ENCODE assay signal across 1 cellular context in genomic region chr6:46899636-46900035, GRCh38.
TF ChIP-seq lines count a peak whose summit lies in the region.

No MANE protein-coding gene starts in this region.

TF ChIP-seq in WTC11, 78 proteins besides CTCF, POLR2A, EP300 and RAD21 (continued from another document):
- TF ChIP-seq, protein P1, sequence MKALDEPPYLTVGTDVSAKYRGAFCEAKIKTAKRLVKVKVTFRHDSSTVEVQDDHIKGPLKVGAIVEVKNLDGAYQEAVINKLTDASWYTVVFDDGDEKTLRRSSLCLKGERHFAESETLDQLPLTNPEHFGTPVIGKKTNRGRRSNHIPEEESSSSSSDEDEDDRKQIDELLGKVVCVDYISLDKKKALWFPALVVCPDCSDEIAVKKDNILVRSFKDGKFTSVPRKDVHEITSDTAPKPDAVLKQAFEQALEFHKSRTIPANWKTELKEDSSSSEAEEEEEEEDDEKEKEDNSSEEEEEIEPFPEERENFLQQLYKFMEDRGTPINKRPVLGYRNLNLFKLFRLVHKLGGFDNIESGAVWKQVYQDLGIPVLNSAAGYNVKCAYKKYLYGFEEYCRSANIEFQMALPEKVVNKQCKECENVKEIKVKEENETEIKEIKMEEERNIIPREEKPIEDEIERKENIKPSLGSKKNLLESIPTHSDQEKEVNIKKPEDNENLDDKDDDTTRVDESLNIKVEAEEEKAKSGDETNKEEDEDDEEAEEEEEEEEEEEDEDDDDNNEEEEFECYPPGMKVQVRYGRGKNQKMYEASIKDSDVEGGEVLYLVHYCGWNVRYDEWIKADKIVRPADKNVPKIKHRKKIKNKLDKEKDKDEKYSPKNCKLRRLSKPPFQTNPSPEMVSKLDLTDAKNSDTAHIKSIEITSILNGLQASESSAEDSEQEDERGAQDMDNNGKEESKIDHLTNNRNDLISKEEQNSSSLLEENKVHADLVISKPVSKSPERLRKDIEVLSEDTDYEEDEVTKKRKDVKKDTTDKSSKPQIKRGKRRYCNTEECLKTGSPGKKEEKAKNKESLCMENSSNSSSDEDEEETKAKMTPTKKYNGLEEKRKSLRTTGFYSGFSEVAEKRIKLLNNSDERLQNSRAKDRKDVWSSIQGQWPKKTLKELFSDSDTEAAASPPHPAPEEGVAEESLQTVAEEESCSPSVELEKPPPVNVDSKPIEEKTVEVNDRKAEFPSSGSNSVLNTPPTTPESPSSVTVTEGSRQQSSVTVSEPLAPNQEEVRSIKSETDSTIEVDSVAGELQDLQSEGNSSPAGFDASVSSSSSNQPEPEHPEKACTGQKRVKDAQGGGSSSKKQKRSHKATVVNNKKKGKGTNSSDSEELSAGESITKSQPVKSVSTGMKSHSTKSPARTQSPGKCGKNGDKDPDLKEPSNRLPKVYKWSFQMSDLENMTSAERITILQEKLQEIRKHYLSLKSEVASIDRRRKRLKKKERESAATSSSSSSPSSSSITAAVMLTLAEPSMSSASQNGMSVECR (CRISPR knock-in tag; IDR thresholded peaks at IDR 0.05; ENCODE audit: borderline replicate concordance), result no peak
- no peak for TF ChIP-seq OVOL2 (CRISPR knock-in tag; IDR thresholded peaks at IDR 0.05; ENCODE audit: borderline replicate concordance)
